10 cellular contexts compared by ENCODE assay signal in the genomic region with DNA sequence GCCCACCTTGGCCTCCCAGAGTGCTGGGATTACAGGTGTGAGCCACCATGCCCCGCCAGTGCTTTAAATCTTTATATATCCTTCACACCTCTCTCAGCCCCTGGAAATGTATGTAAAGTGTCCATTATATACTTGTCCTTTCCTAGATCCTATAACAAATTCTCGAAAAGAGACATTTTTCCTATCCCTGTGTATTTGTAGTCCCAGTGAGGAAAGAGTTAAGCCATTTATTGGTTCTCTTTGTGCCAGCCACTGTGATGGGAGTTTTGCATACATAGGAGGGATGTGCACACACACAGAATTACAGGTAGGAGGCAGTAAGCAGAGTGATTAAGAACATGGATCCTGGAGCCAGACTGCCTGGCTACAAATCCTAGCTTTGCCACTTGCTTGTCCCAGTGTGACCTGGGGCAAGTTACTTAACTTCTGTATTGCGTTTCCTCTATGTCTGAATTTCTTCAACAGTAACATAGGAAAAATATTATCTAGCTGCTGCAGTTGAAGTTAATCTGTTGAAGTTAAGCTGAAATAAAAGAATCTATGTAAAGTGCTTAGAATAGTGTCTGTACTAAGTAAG. TPM values are rescaled to one million over a fixed set of nuclear protein-coding genes. Genes with fewer than 3 reads are reported as not detected.
A peak's percentile ranks its signal among the peaks of the same experiment; 100 is the strongest.
DNase-seq lines count a peak whose midpoint lies in the region; ATAC-seq and TF ChIP-seq lines count a peak whose summit lies in the region.
"Had no signal": no experiment of that assay in that cellular context is flagged by ENCODE, and none has a peak within 500 bp of the region (broad histone marks: within the 10 kb centered on the region; RNA-seq: fewer than 3 reads in every experiment).

No MANE protein-coding gene starts in this region.

- CTCF ChIA-PET in T-cell (lab: Charles Lee): interaction anchor here (0.7 to 1.5 kb wide), 4 partner anchors 24 to 163 kb away, joined by 3 to 4 read pairs (median 4); a partner anchor contains a TSS

- POLR2A ChIA-PET in T-cell (lab: Charles Lee): no interaction called here

- peak overlapping the region; percentile 88 for H3K27ac Mint-ChIP-seq in activated naive CD4-positive, alpha-beta T cell treated with anti-CD3 and anti-CD28 coated beads, Interleukin-2, amount 50 U/mL, for 24 hours
- H3K27ac Mint-ChIP-seq in T-cell (peak overlapping the region; percentile 94 to 97), glutamatergic neuron (ENCODE audit: unreplicated experiment) (no peak overlapping the region)

- H3K4me1 ChIP-seq in vagina: peaks cover 18% of the 10 kb centered on the region

- H3K36me3 ChIP-seq in vagina: peaks cover 0 to 6% of the 10 kb centered on the region in 2 donors
- H3K36me3 ChIP-seq: cardiac muscle cell had no signal

- peak overlapping the region; percentile 22 for H3K27ac ChIP-seq in vagina
- H3K27ac ChIP-seq: cardiac muscle cell had no signal

- no peak for DNase-seq in activated naive CD4-positive, alpha-beta T cell treated with anti-CD3 and anti-CD28 coated beads, Interleukin-2, amount 50 U/mL, for 16 hours
- no peak for DNase-seq in T-cell
- DNase-seq in glutamatergic neuron: no peak
- no peak for DNase-seq in vagina (ENCODE audit: extremely low spot score in 2 of 2)
- DNase-seq in T-helper 9 cell: no peak
- DNase-seq in NCI-H2196 treated with DMSO at 0.1 percent for 48 hours (lab: John Stamatoyannopoulos, UW; ENCODE audit: unreplicated experiment): no peak
- DNase-seq: EL had no signal

- ATAC-seq in T-cell (replicated peaks in 1 of 4) (no peak), GM19467 (IDR thresholded peaks at IDR 0.05; ENCODE audit: unreplicated experiment) (no peak)

- intact Hi-C loops in vagina (cut with DNase I): no loop called here

- peak overlapping the region; percentile 50 for H3K4me3 Mint-ChIP-seq in activated naive CD4-positive, alpha-beta T cell treated with anti-CD3 and anti-CD28 coated beads, Interleukin-2, amount 50 U/mL, for 24 hours
- H3K4me3 Mint-ChIP-seq in T-cell (peak overlapping the region in 1 of 3 donors; percentile 24), glutamatergic neuron (ENCODE audit: unreplicated experiment) (peak overlapping the region; percentile 21)

- H3K36me3 Mint-ChIP-seq in activated naive CD4-positive, alpha-beta T cell treated with anti-CD3 and anti-CD28 coated beads, Interleukin-2, amount 50 U/mL, for 24 hours: no peaks in the 10 kb centered on the region
- H3K36me3 Mint-ChIP-seq in T-cell: peaks cover 8% of the 10 kb centered on the region
- peaks cover 4% of the 10 kb centered on the region for H3K36me3 Mint-ChIP-seq in glutamatergic neuron (ENCODE audit: unreplicated experiment)

- no peaks in the 10 kb centered on the region for H3K27me3 Mint-ChIP-seq in activated naive CD4-positive, alpha-beta T cell treated with anti-CD3 and anti-CD28 coated beads, Interleukin-2, amount 50 U/mL, for 24 hours
- H3K27me3 Mint-ChIP-seq in T-cell (no peaks in the 10 kb centered on the region), glutamatergic neuron (ENCODE audit: unreplicated experiment) (peaks cover 11% of the 10 kb centered on the region)

- H3K9me3 ChIP-seq in vagina: no peaks in the 10 kb centered on the region

- H3K4me1 Mint-ChIP-seq in activated naive CD4-positive, alpha-beta T cell treated with anti-CD3 and anti-CD28 coated beads, Interleukin-2, amount 50 U/mL, for 24 hours: peaks cover 62% of the 10 kb centered on the region
- H3K4me1 Mint-ChIP-seq in T-cell (peaks cover 38 to 67% (median 44%) of the 10 kb centered on the region in 3 donors), glutamatergic neuron (ENCODE audit: low read depth, unreplicated experiment) (peaks cover 4% of the 10 kb centered on the region)

- no peak for TF ChIP-seq CTCF in glutamatergic neuron (IDR thresholded peaks at IDR 0.05; ENCODE audit: partially characterized antibody, unreplicated experiment)
- no peak for TF ChIP-seq CTCF in vagina (IDR thresholded peaks at IDR 0.05)

- H3K27me3 ChIP-seq in vagina: no peaks in the 10 kb centered on the region
- H3K27me3 ChIP-seq: cardiac muscle cell had no signal

- H3K4me3 ChIP-seq in vagina: no peak overlapping the region
- H3K4me3 ChIP-seq: cardiac muscle cell had no signal

- H3K9me3 Mint-ChIP-seq in activated naive CD4-positive, alpha-beta T cell treated with anti-CD3 and anti-CD28 coated beads, Interleukin-2, amount 50 U/mL, for 24 hours: no peaks in the 10 kb centered on the region
- H3K9me3 Mint-ChIP-seq in T-cell: no peaks in the 10 kb centered on the region
- peaks cover 2% of the 10 kb centered on the region for H3K9me3 Mint-ChIP-seq in glutamatergic neuron (ENCODE audit: unreplicated experiment)

- no peak for TF ChIP-seq POLR2A in vagina (IDR thresholded peaks at IDR 0.05)

RNA-seq across cellular contexts. Expression of a gene that starts 2.1 kb away (rescaled TPM):
- total RNA-seq in T-cell (10 to 100 TPM; 49.3 to 66.5 (median 62.4) TPM), glutamatergic neuron (ENCODE audit: unreplicated experiment) (30.3 TPM), vagina (43.5 TPM)

RNA-seq across cellular contexts. Expression of a gene that starts 10.5 kb away (rescaled TPM):
- total RNA-seq in T-cell (10 to 100 TPM in 2 of 5 donors, 1 to 10 TPM in 3; 4.9 to 13.5 (median 9.4) TPM), glutamatergic neuron (ENCODE audit: unreplicated experiment) (4.2 TPM), vagina (269 TPM)

RNA-seq across cellular contexts. Expression of a gene that starts 26.1 kb away (rescaled TPM):
- 10 to 100 TPM; 34.2 to 47.6 (median 39.1) TPM for total RNA-seq in T-cell
- total RNA-seq in glutamatergic neuron (ENCODE audit: unreplicated experiment): 25.1 TPM
- 84.2 TPM for total RNA-seq in vagina

RNA-seq across cellular contexts. Expression of a gene that starts 26.1 kb away (rescaled TPM):
- total RNA-seq in T-cell (10 to 100 TPM; 29.7 to 33.2 (median 30.8) TPM), glutamatergic neuron (ENCODE audit: unreplicated experiment) (29.2 TPM), vagina (13.8 TPM)

RNA-seq across cellular contexts. Expression of a gene that starts 31.1 kb away (rescaled TPM):
- total RNA-seq in T-cell: 100 to 1,000 TPM; 119 to 160 (median 139) TPM
- total RNA-seq in glutamatergic neuron (ENCODE audit: unreplicated experiment): 67.0 TPM
- total RNA-seq in vagina: 64.1 TPM

Comparison
In these comparisons a context has a peak if more than half of its experiments do, and no peak if none do; other contexts are left out.
1. RNA of a gene that starts 10.5 kb away (total RNA-seq): 269 TPM in vagina (single experiment); 4.9 to 13.5 TPM in T-cell and 4.2 TPM in glutamatergic neuron (single experiment); every median in the first group is over 10 times any median in the second.